ENCODE assay signal across 8 cellular contexts in genomic region chr11:44538375-44539054, GRCh38. TPM values are rescaled to one million over a fixed set of nuclear protein-coding genes. Genes with fewer than 3 reads are reported as not detected.
DNase-seq lines count a peak whose midpoint lies in the region; ATAC-seq, FAIRE-seq and TF ChIP-seq lines count a peak whose summit lies in the region.

No MANE protein-coding gene starts in this region.

- H3K4me3 ChIP-seq in WI38 (ENCODE audit: low read depth, low read length), result no peak overlapping the region
- no peak overlapping the region for H3K4me3 ChIP-seq in bronchial epithelial cell (ENCODE audit: low read depth, low read length)
- H3K4me3 ChIP-seq in kidney epithelial cell (ENCODE audit: low read depth, low read length), result no peak overlapping the region

- H3K27me3 ChIP-seq in bronchial epithelial cell (ENCODE audit: control insufficient read depth, insufficient read depth, low read length), result peaks cover 3% of the 10 kb centered on the region
- H3K27me3 ChIP-seq in kidney epithelial cell (ENCODE audit: control insufficient read depth, insufficient read depth, low read length), result peaks cover 8% of the 10 kb centered on the region

- peak; percentile 78 for DNase-seq in GM12892 (ENCODE audit: insufficient read length)
- DNase-seq in NCI-H2196 (lab: John Stamatoyannopoulos, UW; ENCODE audit: unreplicated experiment), result peak; percentile 79
- peak; percentile 43 for DNase-seq in bronchial epithelial cell (ENCODE audit: low read depth)
- DNase-seq in kidney epithelial cell (ENCODE audit: low read depth), result peak; percentile 9
- peak; percentile 78 to 81 for DNase-seq in stimulated activated CD4-positive, alpha-beta T cell treated with anti-CD3 and anti-CD28 coated beads, Interleukin-2, amount 100 ng/mL, for 24 hours

- no peak for TF ChIP-seq POLR2A in GM12892 (IDR thresholded peaks at IDR 0.05; ENCODE audit: low read depth, low read length)

- ATAC-seq in HG02981 (IDR thresholded peaks at IDR 0.05; ENCODE audit: unreplicated experiment) (peak; percentile 74), GM18519 (IDR thresholded peaks at IDR 0.05; ENCODE audit: low FRiP score, unreplicated experiment) (no peak)

- H3K36me3 ChIP-seq in bronchial epithelial cell (ENCODE audit: control insufficient read depth, insufficient read depth, low read length) (no peaks in the 10 kb centered on the region), kidney epithelial cell (ENCODE audit: control insufficient read depth, insufficient read depth, low read length) (no peaks in the 10 kb centered on the region)

- TF ChIP-seq CTCF in WI38 (IDR thresholded peaks at IDR 0.05; ENCODE audit: low read depth, low read length), result peak; percentile 90
- TF ChIP-seq CTCF in bronchial epithelial cell (IDR thresholded peaks at IDR 0.05; ENCODE audit: insufficient read depth, low read length, severe bottlenecking), result peak; percentile 97
- TF ChIP-seq CTCF in kidney epithelial cell (IDR thresholded peaks at IDR 0.05; ENCODE audit: insufficient read depth, low read length, poor library complexity, severe bottlenecking), result peak; percentile 91

- FAIRE-seq in GM12892 (lab: Jason Lieb, UNC), result peak; percentile 98
- FAIRE-seq in bronchial epithelial cell (lab: Jason Lieb, UNC), result no peak

RNA-seq across cellular contexts. Expression of gene CD82, which starts 26.9 kb away (rescaled TPM):
- polyA plus RNA-seq in GM12892 (2012; ENCODE audit: missing spikeins), result 109 TPM
- total RNA-seq in bronchial epithelial cell, result 48.7 and 84.9 TPM in 2 replicates
- total RNA-seq in kidney epithelial cell, result 46.1 and 47.3 TPM in 2 replicates

Comparison
In these comparisons a context has a peak if more than half of its experiments do, and no peak if none do; other contexts are left out.
1. DNase-seq: peak in every context shown above with its lines; median percentile 80 in stimulated activated CD4-positive, alpha-beta T cell treated with anti-CD3 and anti-CD28 coated beads, Interleukin-2, amount 100 ng/mL, for 24 hours; 79 in NCI-H2196; 78 in GM12892; 43 in bronchial epithelial cell; 9 in kidney epithelial cell.